Comparison of ENCODE assay signal across 1 cellular context in the genomic region with DNA sequence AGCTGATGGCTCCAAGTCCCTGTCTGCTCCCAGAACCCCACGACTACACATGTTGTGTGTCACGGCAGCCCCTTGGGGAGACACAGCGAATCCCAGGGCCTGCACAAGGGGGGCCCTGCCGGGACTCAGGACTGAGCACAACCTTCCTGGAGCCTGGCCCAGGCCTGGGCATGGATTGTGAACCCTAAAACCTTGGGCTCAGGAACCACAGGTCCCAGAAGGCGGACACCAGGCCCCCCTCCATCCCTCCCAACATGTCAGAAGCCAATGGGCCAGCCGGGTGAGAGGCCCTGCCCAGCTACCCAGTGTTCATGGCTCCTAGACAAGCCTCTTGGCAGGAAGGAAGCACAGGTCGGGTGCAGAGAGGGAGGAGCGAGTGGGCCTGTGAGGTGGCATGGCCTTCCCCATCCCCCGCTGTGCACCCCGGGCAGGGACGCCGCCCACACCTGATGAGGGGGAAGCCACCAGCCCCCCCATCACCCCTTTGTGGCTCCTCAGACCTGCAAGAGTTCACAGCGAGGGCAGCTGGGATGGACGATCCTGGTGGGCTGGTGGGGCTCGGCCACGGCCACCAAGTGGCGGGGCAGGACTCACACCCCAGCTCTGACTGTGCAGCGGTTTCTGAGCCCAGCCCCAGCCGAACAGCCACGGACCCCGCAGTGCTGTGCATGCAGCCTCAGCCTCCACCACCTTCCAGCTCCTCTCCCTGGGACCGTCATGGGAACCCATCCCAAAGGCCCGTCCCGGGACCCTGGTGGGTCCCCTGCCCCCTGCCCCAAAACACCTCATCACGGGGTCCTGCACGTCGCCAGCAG.
TF ChIP-seq lines count a peak whose summit lies in the region.

No MANE protein-coding gene starts in this region.

TF ChIP-seq in H1, 55 proteins besides CTCF, POLR2A, EP300 and RAD21:
- TF ChIP-seq USF2 (IDR thresholded peaks at IDR 0.05; ENCODE audit: low read length) (no peak), ZNF274 (IDR thresholded peaks at IDR 0.05; ENCODE audit: borderline replicate concordance, extremely low read depth, low read length) (no peak), RXRA (IDR thresholded peaks at IDR 0.05; ENCODE audit: insufficient read depth, low read depth, low read length) (no peak), GTF2F1 (IDR thresholded peaks at IDR 0.05; ENCODE audit: borderline replicate concordance, low read depth, low read length) (no peak), ASH2L (IDR thresholded peaks at IDR 0.05; ENCODE audit: low read length) (no peak), CREB1 (IDR thresholded peaks at IDR 0.05) (no peak), SP1 (IDR thresholded peaks at IDR 0.05; ENCODE audit: low read depth, low read length) (no peak), MAFK (IDR thresholded peaks at IDR 0.05; ENCODE audit: low read depth, low read length) (no peak), HDAC2 (IDR thresholded peaks at IDR 0.05; ENCODE audit: borderline replicate concordance in 1 of 2, low read depth in 2 of 2, low read length in 2 of 2) (no peak), CHD7 (IDR thresholded peaks at IDR 0.05; ENCODE audit: insufficient replicate concordance, low read length) (no peak), NANOG (IDR thresholded peaks at IDR 0.05; ENCODE audit: insufficient read depth, low read depth, low read length, poor library complexity, severe bottlenecking) (no peak), BRCA1 (IDR thresholded peaks at IDR 0.05; ENCODE audit: low read depth, low read length) (no peak), CBX5 (IDR thresholded peaks at IDR 0.05; ENCODE audit: low read depth, low read length) (no peak), BACH1 (IDR thresholded peaks at IDR 0.05; ENCODE audit: low read length) (no peak), BCL11A (IDR thresholded peaks at IDR 0.05; ENCODE audit: low read depth in 2 of 2, low read length in 2 of 2) (no peak), ATF3 (IDR thresholded peaks at IDR 0.05; ENCODE audit: insufficient read depth, low read depth, low read length) (no peak), FOSL1 (IDR thresholded peaks at IDR 0.05; ENCODE audit: insufficient read depth, low read depth, low read length) (no peak)
